18 cellular contexts compared by ENCODE assay signal in the genomic region with DNA sequence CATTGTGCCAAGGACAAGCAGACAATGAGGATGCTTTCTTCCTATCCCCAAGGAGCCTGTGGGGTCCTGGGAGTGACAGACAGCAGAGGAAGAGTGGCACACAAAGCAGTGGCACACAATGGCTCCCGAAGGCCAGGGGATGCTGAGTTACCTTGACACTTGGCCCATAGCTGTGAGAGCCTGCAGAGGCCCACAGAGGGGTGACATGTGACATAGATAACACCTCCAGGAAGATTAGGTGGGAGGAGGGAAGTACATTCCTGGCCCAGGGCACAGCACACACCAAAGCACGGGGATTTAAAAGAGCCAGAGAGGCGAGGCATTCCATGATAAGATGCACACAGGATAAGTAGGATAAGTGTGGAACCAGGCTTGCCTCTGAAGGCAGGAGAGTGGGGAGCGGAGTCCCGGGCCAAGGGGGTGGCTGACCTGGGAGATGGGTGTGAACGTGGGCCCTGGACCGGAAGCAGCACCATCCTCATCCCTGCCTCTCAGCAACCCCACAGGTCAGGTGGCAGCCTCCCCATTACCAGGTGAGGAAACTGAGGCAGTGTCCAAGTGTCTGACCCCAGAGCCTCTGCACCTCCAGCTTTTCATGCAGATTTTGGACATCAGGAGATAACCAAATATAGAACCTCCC. TPM values are rescaled to one million over a fixed set of nuclear protein-coding genes. Genes with fewer than 3 reads are reported as not detected.
"Had no signal": no experiment of that assay in that cellular context is flagged by ENCODE, and none has a peak within 500 bp of the region (broad histone marks: within the 10 kb centered on the region; RNA-seq: fewer than 3 reads in every experiment).

No MANE protein-coding gene starts in this region.

- H3K9me3 Mint-ChIP-seq: activated naive CD8-positive, alpha-beta T cell treated with anti-CD3 and anti-CD28 coated beads for 36 hours; activated T-helper 1 cell treated with anti-CD3 and anti-CD28 coated beads, Interleukin-12 subunit alpha, Interleukin-12 subunit beta, Interleukin-2, Interleukin-4 antibody, amounts not matched to agents 30 ng/mL and 10 ng/mL and 1 ng/mL, durations not matched to agents 14 hours and 24 hours and 36 hours; memory B cell; natural killer cell; stimulated activated naive CD8-positive, alpha-beta T cell treated with anti-CD3 and anti-CD28 coated beads, Interleukin-15, amount 100 ng/mL, for 72 hours; T-cell; type B pancreatic cell had no signal

- H3K36me3 Mint-ChIP-seq: activated naive CD8-positive, alpha-beta T cell treated with anti-CD3 and anti-CD28 coated beads for 36 hours; memory B cell; natural killer cell; T-cell; type B pancreatic cell had no signal

- H3K27me3 ChIP-seq: brain microvascular endothelial cell, heart right ventricle, sigmoid colon had no signal

- H3K4me1 ChIP-seq: prostate gland, sigmoid colon had no signal

- H3K4me3 ChIP-seq: heart right ventricle, prostate gland, sigmoid colon had no signal

- H3K4me3 Mint-ChIP-seq: activated naive CD8-positive, alpha-beta T cell treated with anti-CD3 and anti-CD28 coated beads for 36 hours; activated T-helper 1 cell treated with anti-CD3 and anti-CD28 coated beads, Interleukin-12 subunit alpha, Interleukin-12 subunit beta, Interleukin-2, Interleukin-4 antibody, amounts not matched to agents 30 ng/mL and 10 ng/mL and 1 ng/mL, durations not matched to agents 14 hours and 24 hours and 36 hours; memory B cell; natural killer cell; stimulated activated naive CD8-positive, alpha-beta T cell treated with anti-CD3 and anti-CD28 coated beads, Interleukin-15, amount 100 ng/mL, for 72 hours; T-cell; type B pancreatic cell had no signal

- H3K27me3 Mint-ChIP-seq: memory B cell had no signal

- H3K9me3 ChIP-seq: heart right ventricle, prostate gland, sigmoid colon had no signal

- DNase-seq: activated CD4-positive, CD25-positive, alpha-beta regulatory T cell treated with anti-CD3 and anti-CD28 coated beads, Interleukin-2, amount 50 U/mL, for 72 hours; activated naive CD8-positive, alpha-beta T cell treated with anti-CD3 and anti-CD28 coated beads for 36 hours; amygdala; brain microvascular endothelial cell; heart right ventricle; natural killer cell; sigmoid colon; stimulated activated CD4-positive, alpha-beta T cell treated with anti-CD3 and anti-CD28 coated beads, Interleukin-1b, Interleukin-23, amount 100 ng/mL, for 48 hours; stimulated activated naive CD8-positive, alpha-beta T cell treated with anti-CD3 and anti-CD28 coated beads, Interleukin-15, amount 100 ng/mL, for 72 hours; T-cell; T-helper 9 cell had no signal

- H3K36me3 ChIP-seq: brain microvascular endothelial cell, heart right ventricle, prostate gland, sigmoid colon had no signal

- H3K27ac ChIP-seq: brain microvascular endothelial cell, heart right ventricle, prostate gland, sigmoid colon had no signal

- ATAC-seq: left lobe of liver; natural killer cell; stimulated activated naive CD8-positive, alpha-beta T cell treated with anti-CD3 and anti-CD28 coated beads, Interleukin-15, amount 100 ng/mL, for 72 hours; T-cell had no signal

- H3K27ac Mint-ChIP-seq: activated naive CD8-positive, alpha-beta T cell treated with anti-CD3 and anti-CD28 coated beads for 36 hours; activated T-helper 1 cell treated with anti-CD3 and anti-CD28 coated beads, Interleukin-12 subunit alpha, Interleukin-12 subunit beta, Interleukin-2, Interleukin-4 antibody, amounts not matched to agents 30 ng/mL and 10 ng/mL and 1 ng/mL, durations not matched to agents 14 hours and 24 hours and 36 hours; natural killer cell; stimulated activated naive CD8-positive, alpha-beta T cell treated with anti-CD3 and anti-CD28 coated beads, Interleukin-15, amount 100 ng/mL, for 72 hours; T-cell; type B pancreatic cell had no signal

RNA-seq across cellular contexts. Expression of a gene that starts 6.4 kb away (rescaled TPM):
- total RNA-seq: activated CD8-positive, alpha-beta memory T cell treated with anti-CD3 and anti-CD28 coated beads for 36 hours; epithelial cell of proximal tubule had no signal
